Comparison of ENCODE assay signal across 1 cellular context in genomic region chr1:44685218-44685617, GRCh38.
TF ChIP-seq lines count a peak whose summit lies in the region.

No MANE protein-coding gene starts in this region.

TF ChIP-seq in HepG2, 621 proteins besides CTCF, POLR2A, EP300 and RAD21:
- 0 out of 2 replicates have a peak, but pooled peaks have one; percentile 12 for TF ChIP-seq ZNF770 (CRISPR knock-in tag; IDR thresholded peaks at IDR 0.05)
- TF ChIP-seq, protein P1, sequence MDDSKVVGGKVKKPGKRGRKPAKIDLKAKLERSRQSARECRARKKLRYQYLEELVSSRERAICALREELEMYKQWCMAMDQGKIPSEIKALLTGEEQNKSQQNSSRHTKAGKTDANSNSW (CRISPR knock-in tag; IDR thresholded peaks at IDR 0.05; ENCODE audit: borderline replicate concordance) = no peak
- TF ChIP-seq, protein P2, sequence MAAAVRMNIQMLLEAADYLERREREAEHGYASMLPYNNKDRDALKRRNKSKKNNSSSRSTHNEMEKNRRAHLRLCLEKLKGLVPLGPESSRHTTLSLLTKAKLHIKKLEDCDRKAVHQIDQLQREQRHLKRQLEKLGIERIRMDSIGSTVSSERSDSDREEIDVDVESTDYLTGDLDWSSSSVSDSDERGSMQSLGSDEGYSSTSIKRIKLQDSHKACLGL (CRISPR knock-in tag; IDR thresholded peaks at IDR 0.05) = no peak
- TF ChIP-seq ARID5B (CRISPR knock-in tag; IDR thresholded peaks at IDR 0.05) = no peak
- peak; percentile 88 for TF ChIP-seq ZNF121 (CRISPR knock-in tag; IDR thresholded peaks at IDR 0.05)
- no peak for TF ChIP-seq ZNF282 (IDR thresholded peaks at IDR 0.05; ENCODE audit: partially characterized antibody)
- no peak for TF ChIP-seq TRIM24 (CRISPR knock-in tag; IDR thresholded peaks at IDR 0.05)
- no peak for TF ChIP-seq BRCA1 (CRISPR knock-in tag; IDR thresholded peaks at IDR 0.05)
- no peak for TF ChIP-seq CC2D1A (CRISPR knock-in tag; IDR thresholded peaks at IDR 0.05)
- TF ChIP-seq FOXA3 (CRISPR knock-in tag; IDR thresholded peaks at IDR 0.05) = no peak
